In the genomic region with DNA sequence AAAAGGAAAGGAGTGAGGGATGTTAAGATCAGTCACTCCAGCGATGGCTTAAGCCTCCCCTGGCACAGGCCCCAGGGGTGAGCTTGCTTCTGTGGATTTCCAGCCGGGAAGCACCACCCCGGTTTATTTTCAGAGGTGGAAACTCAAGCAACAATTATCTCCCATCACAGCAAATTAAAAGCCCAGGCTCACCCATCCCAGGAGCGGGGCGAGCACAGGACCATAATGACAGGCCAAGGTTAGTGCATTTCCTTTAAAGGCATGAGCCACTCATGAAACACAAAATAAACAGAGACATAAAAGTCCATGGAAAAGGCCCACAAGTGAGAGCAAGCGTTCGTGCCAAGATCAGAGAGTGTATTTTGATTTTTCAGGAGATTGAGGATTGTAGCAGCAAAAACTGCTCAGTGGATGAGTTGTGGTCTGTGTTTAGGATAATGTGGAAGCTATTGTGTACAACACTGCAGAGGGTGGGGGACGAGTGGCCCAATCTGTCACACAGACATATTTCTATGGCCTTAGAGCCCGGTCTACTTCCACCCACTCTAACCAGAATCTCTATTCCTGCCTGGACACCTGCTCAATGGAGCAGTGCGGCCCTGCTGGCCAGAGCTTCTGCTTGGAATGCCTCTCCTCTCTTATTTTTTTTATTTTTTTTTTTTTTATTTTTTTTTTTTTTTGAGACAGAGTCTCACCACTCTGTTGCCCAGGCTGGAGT, we compare ENCODE assay signal across 18 cellular contexts.
DNase-seq lines count a peak whose midpoint lies in the region; ATAC-seq and TF ChIP-seq lines count a peak whose summit lies in the region.
"Had no signal": no experiment of that assay in that cellular context is flagged by ENCODE, and none has a peak within 500 bp of the region (broad histone marks: within the 10 kb centered on the region; RNA-seq: fewer than 3 reads in every experiment).

No MANE protein-coding gene starts in this region.

- intact Hi-C loops in left lung (cut with DNase I) (no loop called here), tibial artery (cut with DNase I; ENCODE audit: low total_unique reads) (loop anchor here (5.0 kb wide), 1 partner anchor 139 kb away; no protein-coding TSS in a partner anchor)

- H3K4me1 ChIP-seq in left lung (peaks cover 0 to 9% of the 10 kb centered on the region in 2 donors), tibial artery (peaks cover 0 to 34% (median 14%) of the 10 kb centered on the region in 4 donors)
- H3K4me1 ChIP-seq: parathyroid adenoma had no signal

- TF ChIP-seq CTCF in left lung (IDR thresholded peaks at IDR 0.05) (no peak), tibial artery (IDR thresholded peaks at IDR 0.05) (no peak)

- H3K36me3 ChIP-seq in left lung (no peaks in the 10 kb centered on the region), tibial artery (no peaks in the 10 kb centered on the region)

- peaks cover 0 to 5% of the 10 kb centered on the region in 2 donors for H3K9me3 ChIP-seq in left lung
- H3K9me3 ChIP-seq in tibial artery = peaks cover 0 to under 1% (median 0%) of the 10 kb centered on the region in 3 donors

- no peak overlapping the region for H3K27ac ChIP-seq in left lung
- peak overlapping the region; percentile 76 to 83 for H3K27ac ChIP-seq in tibial artery
- H3K27ac ChIP-seq: foreskin keratinocyte, parathyroid adenoma had no signal

- peak; percentile 78 for ATAC-seq in left lung
- ATAC-seq in naive thymus-derived CD8-positive, alpha-beta T cell = no peak
- ATAC-seq: foreskin keratinocyte, T-cell had no signal

- H3K27ac Mint-ChIP-seq in naive thymus-derived CD8-positive, alpha-beta T cell = no peak overlapping the region
- H3K27ac Mint-ChIP-seq: T-cell had no signal

- no peaks in the 10 kb centered on the region for H3K4me1 Mint-ChIP-seq in naive thymus-derived CD8-positive, alpha-beta T cell
- H3K4me1 Mint-ChIP-seq: T-cell had no signal

- peaks cover 0 to 3% (median 0%) of the 10 kb centered on the region in 5 donors for H3K27me3 Mint-ChIP-seq in naive thymus-derived CD8-positive, alpha-beta T cell

- peaks cover 0 to 14% (median 8%) of the 10 kb centered on the region in 3 donors for H3K36me3 Mint-ChIP-seq in naive thymus-derived CD8-positive, alpha-beta T cell

- H3K4me3 Mint-ChIP-seq in naive thymus-derived CD8-positive, alpha-beta T cell = no peak overlapping the region
- H3K4me3 Mint-ChIP-seq: T-cell had no signal

- no peaks in the 10 kb centered on the region for H3K27me3 ChIP-seq in left lung
- no peaks in the 10 kb centered on the region for H3K27me3 ChIP-seq in tibial artery
- H3K27me3 ChIP-seq: foreskin keratinocyte had no signal

- H3K4me3 ChIP-seq in left lung (no peak overlapping the region), tibial artery (no peak overlapping the region)

- POLR2A ChIA-PET in naive thymus-derived CD8-positive, alpha-beta T cell (lab: Charles Lee) = no interaction called here

- H3K9me3 Mint-ChIP-seq in naive thymus-derived CD8-positive, alpha-beta T cell = peaks cover 4 to 13% (median 8%) of the 10 kb centered on the region in 9 donors

- DNase-seq in DMS79 treated with DMSO at 0.1 percent for 48 hours (lab: John Stamatoyannopoulos, UW) (peak; percentile 28), DMS79 (lab: John Stamatoyannopoulos, UW) (no peak), SHP77 (lab: John Stamatoyannopoulos, UW) (peak; percentile 45 to 76), left lung (no peak), tibial artery (peak in 1 of 2 donors; percentile 81), mesenteric fat pad (ENCODE audit: low spot score) (no peak), NCI-H1105 treated with DMSO at 0.1 percent for 48 hours (lab: John Stamatoyannopoulos, UW) (no peak)
- no peak for DNase-seq in naive thymus-derived CD8-positive, alpha-beta T cell
- DNase-seq: 8988T; activated CD4-positive, alpha-beta T cell treated with anti-CD3 and anti-CD28 coated beads, Interleukin-2, amount 50 U/mL, for 4 hours; activated naive CD4-positive, alpha-beta T cell; foreskin keratinocyte; left cardiac atrium; MV-4-11; NK-92 treated with Interleukin-12 subunit alpha and Interleukin-12 subunit beta, amount 100 ng/mL, for 24 hours; stimulated activated CD4-positive, alpha-beta T cell treated with anti-CD3 and anti-CD28 coated beads, Interleukin-4, amount 100 ng/mL, for 24 hours; T-cell had no signal

Comparison
In these comparisons a context has a peak if more than half of its experiments do, and no peak if none do; other contexts are left out.
1. DNase-seq: peak in DMS79 treated with DMSO at 0.1 percent for 48 hours (single experiment) and SHP77 (2 of 2); none in DMS79 (single experiment), left lung (0 of 2), mesenteric fat pad (single experiment), naive thymus-derived CD8-positive, alpha-beta T cell (0 of 10) and NCI-H1105 treated with DMSO at 0.1 percent for 48 hours (single experiment).
2. H3K27ac ChIP-seq: peak in tibial artery (2 of 2); none in left lung (0 of 2).